Comparison of ENCODE assay signal across 25 cellular contexts in genomic region chr11:2392241-2392959, GRCh38. TPM values are rescaled to one million over a fixed set of nuclear protein-coding genes. Genes with fewer than 3 reads are reported as not detected.
DNase-seq lines count a peak whose midpoint lies in the region; TF ChIP-seq lines count a peak whose summit lies in the region.
"Had no signal": no experiment of that assay in that cellular context is flagged by ENCODE, and none has a peak within 500 bp of the region (broad histone marks: within the 10 kb centered on the region; RNA-seq: fewer than 3 reads in every experiment).

No MANE protein-coding gene starts in this region.

- H3K9ac ChIP-seq in HUES6 (ENCODE audit: low read length) (no peak overlapping the region), colonic mucosa (ENCODE audit: low read depth in 2 of 2, low read length in 2 of 2) (no peak overlapping the region)

- intact Hi-C loops in colonic mucosa (cut with DNase I) = no loop called here

- H3K4me1 ChIP-seq in HUES6 (ENCODE audit: control insufficient read depth, insufficient read depth, low read length) (peaks cover 25% of the 10 kb centered on the region), tibial nerve (peaks cover 1 to 75% (median 49%) of the 10 kb centered on the region in 4 donors), colonic mucosa (no peaks in the 10 kb centered on the region)

- H3K4me3 ChIP-seq in HUES6 (ENCODE audit: low read depth, low read length) = no peak overlapping the region
- no peak overlapping the region for H3K4me3 ChIP-seq in tibial nerve
- no peak overlapping the region for H3K4me3 ChIP-seq in colonic mucosa
- H3K4me3 ChIP-seq: body of pancreas, K562, Peyer's patch, SJSA1 had no signal

- H3K27ac ChIP-seq in HUES6 (ENCODE audit: low read depth, low read length) = peak overlapping the region; percentile 85
- peak overlapping the region; percentile 85 for H3K27ac ChIP-seq in caudate nucleus (ENCODE audit: low read depth, low read length)
- peak overlapping the region in 3 of 4 donors; percentile 74 to 75 (median 74) for H3K27ac ChIP-seq in tibial nerve
- no peak overlapping the region for H3K27ac ChIP-seq in colonic mucosa
- H3K27ac ChIP-seq: body of pancreas, SJSA1 had no signal

- no peak for TF ChIP-seq CTCF in tibial nerve (IDR thresholded peaks at IDR 0.05)
- no peak for TF ChIP-seq CTCF in colonic mucosa (IDR thresholded peaks at IDR 0.05)

- H3K9me3 ChIP-seq in HUES6 (ENCODE audit: control insufficient read depth, insufficient read depth, low read depth, low read length) (no peaks in the 10 kb centered on the region), tibial nerve (no peaks in the 10 kb centered on the region), colonic mucosa (no peaks in the 10 kb centered on the region)
- H3K9me3 ChIP-seq: body of pancreas, Peyer's patch, SJSA1 had no signal

- WGBS in tibial nerve, 2 donors = 77 to 85% methylated on average over 8 to 17 of the region's 26 CpGs

- TF ChIP-seq EP300 in tibial nerve (IDR thresholded peaks at IDR 0.05) = no peak

- H3K27me3 ChIP-seq in HUES6 (ENCODE audit: control insufficient read depth, insufficient read depth, low read length) (no peaks in the 10 kb centered on the region), tibial nerve (no peaks in the 10 kb centered on the region), colonic mucosa (no peaks in the 10 kb centered on the region)
- H3K27me3 ChIP-seq: body of pancreas, Peyer's patch, SJSA1 had no signal

- no peak for TF ChIP-seq POLR2A in tibial nerve (IDR thresholded peaks at IDR 0.05)

- no peak for DNase-seq in caudate nucleus (lab: John Stamatoyannopoulos, UW)
- peak; percentile 62 for DNase-seq in myocyte (ENCODE audit: low read depth)
- DNase-seq in tibial nerve (ENCODE audit: low spot score in 2 of 2) = no peak
- no peak for DNase-seq in NCI-H226
- DNase-seq in NCI-H2081 (lab: John Stamatoyannopoulos, UW) = no peak
- DNase-seq in colonic mucosa = no peak
- DNase-seq: activated CD4-positive, alpha-beta memory T cell treated with anti-CD3 and anti-CD28 coated beads, Interleukin-2, amount 10 ng/mL, durations not matched to agents 7 days and 5 days; activated CD4-positive, CD25-positive, alpha-beta regulatory T cell treated with anti-CD3 and anti-CD28 coated beads, Interleukin-2, amount 50 U/mL, for 72 hours; activated effector memory CD4-positive, alpha-beta T cell treated with anti-CD3 and anti-CD28 coated beads, Interleukin-2, amount 50 U/mL, for 16 hours; activated T-cell treated with anti-CD3 and anti-CD28 coated beads for 4 hours; body of pancreas; CD4-positive, CD25-positive, alpha-beta regulatory T cell; hypothalamus; MM.1S; NCI-H1417 treated with DMSO at 0.1 percent for 48 hours; NCI-H510A treated with DMSO at 0.1 percent for 48 hours; Peyer's patch; T-helper 1 cell had no signal

- H3K36me3 ChIP-seq in HUES6 (ENCODE audit: control insufficient read depth, insufficient read depth, low read length) = peaks cover 61% of the 10 kb centered on the region
- peaks cover 0 to 74% (median 19%) of the 10 kb centered on the region in 3 donors for H3K36me3 ChIP-seq in tibial nerve
- peaks cover 3% of the 10 kb centered on the region for H3K36me3 ChIP-seq in colonic mucosa

RNA-seq across cellular contexts. Expression of gene TSSC4, which starts 8.2 kb away (rescaled TPM):
- 43.3 and 47.1 TPM in 2 replicates for total RNA-seq in myocyte
- polyA plus RNA-seq in myocyte (2012) = 49.6 TPM
- 10 to 100 TPM; 44.8 to 54.3 (median 49.1) TPM for total RNA-seq in tibial nerve
- total RNA-seq in colonic mucosa = 10 to 100 TPM; 35.6 to 59.0 TPM

RNA-seq across cellular contexts. Expression of gene CD81, which starts 15.3 kb away (rescaled TPM):
- 429 and 434 TPM in 2 replicates for total RNA-seq in myocyte
- 1,011 TPM for polyA plus RNA-seq in myocyte (2012)
- total RNA-seq in tibial nerve = 100 to 1,000 TPM; 650 to 822 (median 674) TPM
- total RNA-seq in colonic mucosa = 100 to 1,000 TPM; 185 to 208 TPM

RNA-seq across cellular contexts. Expression of gene TRPM5, which starts 51.9 kb away (rescaled TPM):
- total RNA-seq in myocyte (not detected in 2 replicates), tibial nerve (not detected), colonic mucosa (1 to 10 TPM; 1.3 to 1.9 TPM)
- not detected for polyA plus RNA-seq in myocyte (2012)
- total RNA-seq: activated CD4-positive, alpha-beta memory T cell treated with anti-CD3 and anti-CD28 coated beads, Interleukin-2, amount 10 ng/mL, durations not matched to agents 7 days and 5 days; esophagus mucosa; frontal cortex; K562; lower leg skin; SJSA1; subcutaneous adipose tissue had no signal
- polyA plus RNA-seq: CD4-positive, CD25-positive, alpha-beta regulatory T cell; K562 had no signal

RNA-seq across cellular contexts. Expression of gene KCNQ1, which starts 52.4 kb away (rescaled TPM):
- total RNA-seq in myocyte (0.32 TPM in 1 of 2 replicates, not detected in the other), tibial nerve (10 to 100 TPM in 1 of 4 donors, 1 to 10 TPM in 3; 3.5 to 11.4 (median 7.5) TPM), colonic mucosa (10 to 100 TPM; 51.4 to 55.8 TPM)
- polyA plus RNA-seq in myocyte (2012) = 0.09 TPM
- total RNA-seq: SJSA1 had no signal
- polyA plus RNA-seq: K562 had no signal
